Comparison of ENCODE assay signal across 11 cellular contexts in genomic region chr21:25963186-25963585, GRCh38.
DNase-seq lines count a peak whose midpoint lies in the region; ATAC-seq, FAIRE-seq and TF ChIP-seq lines count a peak whose summit lies in the region.
"Had no signal": no experiment of that assay in that cellular context is flagged by ENCODE, and none has a peak within 500 bp of the region (broad histone marks: within the 10 kb centered on the region; RNA-seq: fewer than 3 reads in every experiment).

No MANE protein-coding gene starts in this region.

- H3K36me3 ChIP-seq in right lobe of liver, result no peaks in the 10 kb centered on the region
- H3K36me3 ChIP-seq in HepG2 (replicated peaks in 1 of 2; ENCODE audit: control insufficient read depth in 1 of 2, insufficient read depth in 2 of 2, low read length in 2 of 2), result no peaks in the 10 kb centered on the region; a peak in 2 of 5 replicates
- no peaks in the 10 kb centered on the region for H3K36me3 ChIP-seq in brain microvascular endothelial cell (replicated peaks)
- H3K36me3 ChIP-seq in left lung, result peaks cover 0 to 10% of the 10 kb centered on the region in 2 donors

- CTCF ChIA-PET in HepG2 (lab: Yijun Ruan, JAX; ENCODE audit: low intra/inter-chr PET ratio, low total read pairs), result no interaction called here

- no peak overlapping the region for H2AFZ ChIP-seq in HepG2 (ENCODE audit: low read length)

- TF ChIP-seq POLR2A in right lobe of liver (IDR thresholded peaks at IDR 0.05) (no peak), HepG2 (IDR thresholded peaks at IDR 0.05; ENCODE audit: insufficient read depth in 1 of 2, low read depth in 2 of 2, low read length in 2 of 2) (no peak)

- in situ Hi-C loops in HepG2 (cut with HindIII; ENCODE audit: extremely low pct_ligation_motif_present, low pct_unique_long_range_greater_than_20kb) (no loop called here), brain microvascular endothelial cell (cut with HindIII; ENCODE audit: low pct_ligation_motif_present, low sequenced_read_pairs) (no loop called here)

- TF ChIP-seq EP300 in HepG2 (IDR thresholded peaks at IDR 0.05; ENCODE audit: low read depth in 2 of 2, low read length in 2 of 2) (no peak), HepG2 (CRISPR knock-in tag; IDR thresholded peaks at IDR 0.05; ENCODE audit: borderline replicate concordance) (no peak)

- 83% methylated on average over 5 of the region's 5 CpGs for WGBS in right lobe of liver (ENCODE audit: insufficient coverage, low coverage, low lambda C conversion rate, missing lambda C conversion rate)
- WGBS in HepG2 (ENCODE audit: low lambda C conversion rate), result 58% methylated on average over 5 of the region's 5 CpGs

- intact Hi-C loops in right lobe of liver (cut with DNase I), result no loop called here
- intact Hi-C loops in HepG2 (cut with micrococcal nuclease; ENCODE audit: unreplicated experiment), result no loop called here
- intact Hi-C loops in left lung (cut with DNase I), result no loop called here
- intact Hi-C loops in sciatic nerve (cut with DNase I), result no loop called here

- no peaks in the 10 kb centered on the region for H4K20me1 ChIP-seq in HepG2 (ENCODE audit: insufficient read depth, low read length)

- H3K79me2 ChIP-seq in HepG2 (ENCODE audit: insufficient read depth, low read length), result no peaks in the 10 kb centered on the region

- H3K4me2 ChIP-seq in HepG2 (ENCODE audit: low read depth, low read length), result no peak overlapping the region

- TF ChIP-seq RAD21 in HepG2 (CRISPR knock-in tag; IDR thresholded peaks at IDR 0.05), result no peak

- BruUV-seq in HepG2 (replicated peaks; lab: Mats Ljungman, UMichigan), result no TSS peak

- no peak for DNase-seq in right lobe of liver
- no peak for DNase-seq in HepG2 (ENCODE audit: low spot score)
- no peak for DNase-seq in brain microvascular endothelial cell
- no peak for DNase-seq in left lung
- DNase-seq in sciatic nerve (ENCODE audit: low spot score), result no peak
- no peak for DNase-seq in dedifferentiated amniotic fluid mesenchymal stem cell (ENCODE audit: extremely low spot score)
- DNase-seq: activated CD4-positive, alpha-beta T cell treated with anti-CD3 and anti-CD28 coated beads for 4 hours; NCI-H1048; OCI-M1 had no signal

- POLR2A ChIA-PET in HepG2 (lab: Yijun Ruan, JAX), result no interaction called here

- FAIRE-seq in HepG2 (lab: Jason Lieb, UNC), result no peak

- H3K4me1 ChIP-seq in right lobe of liver (no peaks in the 10 kb centered on the region), HepG2 (ENCODE audit: insufficient read depth, low read length) (no peaks in the 10 kb centered on the region), left lung (peaks cover 6 to 37% of the 10 kb centered on the region in 2 donors)

- no peak overlapping the region for H3K9ac ChIP-seq in HepG2 (ENCODE audit: insufficient read depth, low read depth, low read length)

- no peak overlapping the region for H3K4me3 ChIP-seq in right lobe of liver
- no peak overlapping the region for H3K4me3 ChIP-seq in HepG2 (replicated peaks in 1 of 3; ENCODE audit: insufficient read depth in 1 of 3, low read depth in 2 of 3, low read length in 3 of 3)
- H3K4me3 ChIP-seq in brain microvascular endothelial cell (ENCODE audit: low read depth, low read length), result no peak overlapping the region
- no peak overlapping the region for H3K4me3 ChIP-seq in left lung

- H3K9me3 ChIP-seq in right lobe of liver (no peaks in the 10 kb centered on the region), HepG2 (ENCODE audit: low read length) (no peaks in the 10 kb centered on the region), left lung (no peaks in the 10 kb centered on the region)

- H3K27ac ChIP-seq in right lobe of liver, result no peak overlapping the region
- H3K27ac ChIP-seq in HepG2 (ENCODE audit: extremely low read length, insufficient read depth, low read length), result no peak overlapping the region
- H3K27ac ChIP-seq in brain microvascular endothelial cell, result peak overlapping the region; percentile 23
- peak overlapping the region; percentile 50 to 76 for H3K27ac ChIP-seq in left lung

- H3K27me3 ChIP-seq in right lobe of liver (no peaks in the 10 kb centered on the region), HepG2 (ENCODE audit: control insufficient read depth in 1 of 2, insufficient read depth in 2 of 2, low read length in 2 of 2) (no peaks in the 10 kb centered on the region; a peak in 1 of 5 replicates), brain microvascular endothelial cell (replicated peaks) (no peaks in the 10 kb centered on the region), left lung (no peaks in the 10 kb centered on the region)

- TF ChIP-seq CTCF in right lobe of liver (IDR thresholded peaks at IDR 0.05) (no peak), HepG2 (CRISPR knock-in tag; IDR thresholded peaks at IDR 0.05) (no peak), brain microvascular endothelial cell (IDR thresholded peaks at IDR 0.05; ENCODE audit: low read depth, low read length, missing control alignments) (no peak), left lung (IDR thresholded peaks at IDR 0.05) (no peak)

- ATAC-seq in right lobe of liver (peak; percentile 23 to 63 (median 50)), HepG2 (no peak), left lung (peak; percentile 89), GM19324 (IDR thresholded peaks at IDR 0.05; ENCODE audit: low FRiP score, unreplicated experiment) (no peak), sciatic nerve (no peak), GM18511 (IDR thresholded peaks at IDR 0.05; ENCODE audit: unreplicated experiment) (no peak)

TF ChIP-seq in HepG2, 621 proteins besides CTCF, POLR2A, EP300 and RAD21:
- TF ChIP-seq ZC3H13 (CRISPR knock-in tag; IDR thresholded peaks at IDR 0.05) (no peak), ZNF749 (CRISPR knock-in tag; IDR thresholded peaks at IDR 0.05; ENCODE audit: borderline replicate concordance) (no peak), FOXO1 (CRISPR knock-in tag; IDR thresholded peaks at IDR 0.05) (no peak), CAMTA2 (CRISPR knock-in tag; IDR thresholded peaks at IDR 0.05; ENCODE audit: borderline replicate concordance) (no peak), SMARCC2 (IDR thresholded peaks at IDR 0.05) (no peak), BCLAF1 (IDR thresholded peaks at IDR 0.05) (no peak), JUND (CRISPR knock-in tag; IDR thresholded peaks at IDR 0.05) (no peak), ZNF260 (CRISPR knock-in tag; IDR thresholded peaks at IDR 0.05; ENCODE audit: borderline replicate concordance, low read depth) (no peak), CC2D1A (CRISPR knock-in tag; IDR thresholded peaks at IDR 0.05) (no peak)

Comparison
In these comparisons a context has a peak if more than half of its experiments do, and no peak if none do; other contexts are left out.
1. ATAC-seq: peak in right lobe of liver (4 of 4) and left lung (single experiment); none in HepG2 (single experiment), GM19324 (single experiment), sciatic nerve (single experiment) and GM18511 (single experiment).
2. H3K27ac ChIP-seq: peak in brain microvascular endothelial cell (single experiment) and left lung (2 of 2); none in right lobe of liver (0 of 3) and HepG2 (single experiment).